ENCODE assay signal across 21 cellular contexts in the genomic region with DNA sequence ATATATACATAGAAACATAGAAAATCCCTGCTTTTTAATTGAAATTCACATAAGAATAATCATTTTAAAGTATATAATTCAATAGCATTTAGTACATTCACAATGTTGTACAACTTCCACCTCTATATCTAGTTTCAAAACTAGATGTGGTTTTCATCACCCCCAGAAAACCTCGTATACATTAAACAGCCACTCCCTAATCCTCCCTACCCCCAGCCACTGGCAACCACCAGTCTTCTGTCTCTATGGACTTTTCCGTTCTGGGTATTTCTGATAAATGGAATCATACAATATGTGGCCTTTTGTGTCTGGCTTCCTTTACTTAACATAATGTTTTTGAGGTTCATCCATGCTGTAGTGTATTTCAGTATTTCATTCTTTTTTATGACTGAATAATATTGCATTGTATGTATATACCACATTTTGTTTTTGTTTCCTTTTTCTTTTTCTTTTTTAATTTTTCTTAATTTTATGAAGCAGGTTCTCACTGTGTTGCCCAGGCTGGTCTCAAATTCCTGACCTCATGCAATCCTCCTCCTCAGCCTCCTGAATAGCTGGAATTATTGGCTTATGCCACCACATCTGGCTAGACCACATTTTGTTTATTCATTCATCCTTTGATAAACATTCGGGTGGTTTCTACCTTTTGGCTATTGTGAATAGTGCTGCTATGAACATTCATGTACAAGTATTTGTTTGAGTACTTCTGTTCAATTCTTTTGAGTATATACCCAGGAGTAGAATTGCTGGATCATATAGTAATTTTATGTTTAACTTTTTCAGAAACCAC. TPM values are rescaled to one million over a fixed set of nuclear protein-coding genes. Genes with fewer than 3 reads are reported as not detected.
"Had no signal": no experiment of that assay in that cellular context is flagged by ENCODE, and none has a peak within 500 bp of the region (broad histone marks: within the 10 kb centered on the region; RNA-seq: fewer than 3 reads in every experiment).

No MANE protein-coding gene starts in this region.

- ATAC-seq: activated T-cell treated with anti-CD3 and anti-CD28 coated beads, Interleukin-2, amount 50 U/mL, for 4 hours; activated T-helper 17 cell treated with anti-CD3 and anti-CD28 coated beads, Interleukin-2, amount 50 U/mL, for 72 hours; body of pancreas; foreskin keratinocyte; heart left ventricle; naive thymus-derived CD8-positive, alpha-beta T cell; stimulated activated naive B cell treated with anti-CD40 and anti-IgM and Interleukin-4, amounts not matched to agents 10 μg/mL and 1 μg/mL and 100 μg/mL, for 72 hours; T-helper 17 cell had no signal

- H3K27ac Mint-ChIP-seq: activated CD4-positive, alpha-beta memory T cell treated with anti-CD3 and anti-CD28 coated beads for 36 hours; activated CD4-positive, alpha-beta T cell treated with anti-CD3 and anti-CD28 coated beads, Interleukin-2, amount 10 ng/mL, durations not matched to agents 24 days and 14 days; activated T-helper 17 cell treated with anti-CD3 and anti-CD28 coated beads, Interleukin-2, amount 50 U/mL, for 72 hours; memory B cell; stimulated activated naive B cell treated with anti-CD40 and anti-IgM and Interleukin-4, amounts not matched to agents 10 μg/mL and 1 μg/mL and 100 μg/mL, for 72 hours had no signal

- H3K27me3 ChIP-seq: body of pancreas, foreskin keratinocyte, heart left ventricle, right atrium auricular region had no signal

- H3K9me3 Mint-ChIP-seq: activated T-helper 17 cell treated with anti-CD3 and anti-CD28 coated beads, Interleukin-2, amount 50 U/mL, for 72 hours had no signal

- H3K4me1 Mint-ChIP-seq: memory B cell; stimulated activated naive B cell treated with anti-CD40 and anti-IgM and Interleukin-4, amounts not matched to agents 10 μg/mL and 1 μg/mL and 100 μg/mL, for 72 hours had no signal

- H3K36me3 Mint-ChIP-seq: activated CD4-positive, alpha-beta memory T cell treated with anti-CD3 and anti-CD28 coated beads for 36 hours; memory B cell; naive thymus-derived CD8-positive, alpha-beta T cell had no signal

- H3K4me3 Mint-ChIP-seq: activated CD4-positive, alpha-beta memory T cell treated with anti-CD3 and anti-CD28 coated beads for 36 hours; activated CD4-positive, alpha-beta T cell treated with anti-CD3 and anti-CD28 coated beads, Interleukin-2, amount 10 ng/mL, durations not matched to agents 24 days and 14 days; activated T-cell treated with anti-CD3 and anti-CD28 coated beads, Interleukin-2, amount 50 U/mL, for 4 hours; activated T-helper 17 cell treated with anti-CD3 and anti-CD28 coated beads, Interleukin-2, amount 50 U/mL, for 72 hours; memory B cell; stimulated activated naive B cell treated with anti-CD40 and anti-IgM and Interleukin-4, amounts not matched to agents 10 μg/mL and 1 μg/mL and 100 μg/mL, for 72 hours; T-helper 17 cell had no signal

- H3K36me3 ChIP-seq: heart left ventricle, right atrium auricular region had no signal

- H3K27ac ChIP-seq: body of pancreas, foreskin keratinocyte, heart left ventricle, right atrium auricular region had no signal

- H3K4me3 ChIP-seq: body of pancreas, heart left ventricle, right atrium auricular region had no signal

- H3K4me1 ChIP-seq: body of pancreas, right atrium auricular region had no signal

- H3K9me3 ChIP-seq: body of pancreas, right atrium auricular region had no signal

- DNase-seq: activated CD4-positive, alpha-beta memory T cell treated with anti-CD3 and anti-CD28 coated beads for 36 hours; activated CD4-positive, alpha-beta T cell treated with anti-CD3 and anti-CD28 coated beads, Interleukin-2, amount 10 ng/mL, durations not matched to agents 24 days and 14 days; activated CD4-positive, CD25-positive, alpha-beta regulatory T cell treated with anti-CD3 and anti-CD28 coated beads, Interleukin-2, amount 50 U/mL, for 72 hours; activated gamma-delta T cell treated with Interleukin-2 at 50 U/mL for 16 hours; activated naive CD4-positive, alpha-beta T cell treated with anti-CD3 and anti-CD28 coated beads, Interleukin-2, amount 50 U/mL, for 16 hours; activated T-cell treated with anti-CD3 and anti-CD28 coated beads, Interleukin-2, amount 50 U/mL, for 4 hours; anterior cingulate cortex; body of pancreas; cerebellar nuclear complex; foreskin keratinocyte; heart left ventricle; hypothalamus; naive thymus-derived CD8-positive, alpha-beta T cell; stimulated activated CD4-positive, alpha-beta T cell treated with anti-CD3 and anti-CD28 coated beads, Interleukin-15, amount 100 ng/mL, for 24 hours; stimulated activated CD4-positive, alpha-beta T cell treated with anti-CD3 and anti-CD28 coated beads, Interleukin-2, amount 100 ng/mL, for 24 hours; stimulated activated naive B cell treated with anti-CD40 and anti-IgM and Interleukin-4, amounts not matched to agents 10 μg/mL and 1 μg/mL and 100 μg/mL, for 72 hours; T-helper 17 cell; T1000 had no signal

RNA-seq across cellular contexts. Expression of gene RNF152, which starts 50.6 kb away (rescaled TPM):
- polyA plus RNA-seq: naive thymus-derived CD8-positive, alpha-beta T cell had no signal
